10 cellular contexts compared by ENCODE assay signal in genomic region chr2:39737661-39738060, GRCh38. TPM values are rescaled to one million over a fixed set of nuclear protein-coding genes. Genes with fewer than 3 reads are reported as not detected.
DNase-seq lines count a peak whose midpoint lies in the region; ATAC-seq and TF ChIP-seq lines count a peak whose summit lies in the region.
"Had no signal": no experiment of that assay in that cellular context is flagged by ENCODE, and none has a peak within 500 bp of the region (broad histone marks: within the 10 kb centered on the region; RNA-seq: fewer than 3 reads in every experiment).

No MANE protein-coding gene starts in this region.

- CTCF ChIA-PET in naive thymus-derived CD4-positive, alpha-beta T cell (lab: Charles Lee) = no interaction called here

- peaks cover 20% of the 10 kb centered on the region for H3F3A ChIP-seq in GM23248 (ENCODE audit: insufficient read depth)

- no peaks in the 10 kb centered on the region for H3K9me3 ChIP-seq in GM23248 (ENCODE audit: low read depth)
- H3K9me3 ChIP-seq in naive thymus-derived CD4-positive, alpha-beta T cell (ENCODE audit: control insufficient read depth in 2 of 3, low read length in 3 of 3) = no peaks in the 10 kb centered on the region

- no peaks in the 10 kb centered on the region for H4K20me1 ChIP-seq in GM23248 (ENCODE audit: insufficient read depth)

- peaks cover 0 to 4% (median 0%) of the 10 kb centered on the region in 11 donors for H3K9me3 Mint-ChIP-seq in naive thymus-derived CD4-positive, alpha-beta T cell
- H3K9me3 Mint-ChIP-seq: activated T-cell treated with anti-CD3 and anti-CD28 coated beads, Interleukin-2, amount 50 U/mL, for 72 hours had no signal

- H2AFZ ChIP-seq in GM23248 = no peak overlapping the region

- no peak for ATAC-seq in naive thymus-derived CD4-positive, alpha-beta T cell
- ATAC-seq in GM21825 (IDR thresholded peaks at IDR 0.05; ENCODE audit: unreplicated experiment) = no peak
- ATAC-seq: activated T-cell treated with anti-CD3 and anti-CD28 coated beads, Interleukin-2, amount 50 U/mL, for 72 hours had no signal

- H3K27me3 ChIP-seq in GM23248 (replicated peaks; ENCODE audit: insufficient read depth) = no peaks in the 10 kb centered on the region
- H3K27me3 ChIP-seq in naive thymus-derived CD4-positive, alpha-beta T cell (ENCODE audit: control insufficient read depth in 2 of 2, insufficient read depth in 2 of 2, low read length in 2 of 2) = no peaks in the 10 kb centered on the region

- H3K36me3 ChIP-seq in GM23248 (ENCODE audit: low read depth) = peaks cover 22% of the 10 kb centered on the region
- H3K36me3 ChIP-seq in naive thymus-derived CD4-positive, alpha-beta T cell (ENCODE audit: control insufficient read depth in 2 of 3, insufficient read depth in 3 of 3, low read length in 3 of 3) = peaks cover 4 to 36% (median 7%) of the 10 kb centered on the region in 3 experiments

- intact Hi-C loops in naive thymus-derived CD4-positive, alpha-beta T cell (cut with micrococcal nuclease) = no loop called here

- peak; percentile 23 for DNase-seq in GM23248
- DNase-seq in fibroblast of villous mesenchyme (ENCODE audit: low read depth) = peak; percentile 62
- DNase-seq in renal cortical epithelial cell (ENCODE audit: low read depth) = peak; percentile 24
- DNase-seq in naive thymus-derived CD4-positive, alpha-beta T cell = no peak
- no peak for DNase-seq in NCI-H524 (lab: John Stamatoyannopoulos, UW)
- no peak for DNase-seq in T1000 (lab: John Stamatoyannopoulos, UW)
- DNase-seq: activated T-cell treated with anti-CD3 and anti-CD28 coated beads, Interleukin-2, amount 50 U/mL, for 72 hours; NCI-H187 had no signal

- H3K27ac ChIP-seq in GM23248 = no peak overlapping the region
- no peak overlapping the region for H3K27ac ChIP-seq in naive thymus-derived CD4-positive, alpha-beta T cell (ENCODE audit: low read depth, low read length)

- H3K9me2 ChIP-seq in GM23248 (ENCODE audit: insufficient read depth) = no peaks in the 10 kb centered on the region

- peaks cover 0 to 12% (median 4%) of the 10 kb centered on the region in 7 donors for H3K4me1 Mint-ChIP-seq in naive thymus-derived CD4-positive, alpha-beta T cell

- H3K4me3 ChIP-seq in GM23248 = no peak overlapping the region
- peak overlapping the region; percentile 48 for H3K4me3 ChIP-seq in WI38 (ENCODE audit: low read depth, low read length)
- H3K4me3 ChIP-seq in fibroblast of villous mesenchyme (ENCODE audit: low read depth, low read length) = no peak overlapping the region
- H3K4me3 ChIP-seq in naive thymus-derived CD4-positive, alpha-beta T cell (ENCODE audit: low read length) = no peak overlapping the region

- in situ Hi-C loops in GM23248 (cut with MboI) = no loop called here

- no peak overlapping the region for H3K9ac ChIP-seq in GM23248

- TF ChIP-seq CTCF in WI38 (IDR thresholded peaks at IDR 0.05; ENCODE audit: low read depth, low read length) (no peak), fibroblast of villous mesenchyme (IDR thresholded peaks at IDR 0.05; ENCODE audit: insufficient read depth, low read depth, low read length) (no peak)

- WGBS in GM23248 (ENCODE audit: low coverage in 1 of 2, low lambda C conversion rate in 2 of 2, missing lambda C conversion rate in 2 of 2), 2 experiments = 86 to 89% methylated on average over 8 of the region's 8 CpGs

- peaks cover 26% of the 10 kb centered on the region for H3K4me1 ChIP-seq in GM23248 (ENCODE audit: insufficient read depth)
- H3K4me1 ChIP-seq in naive thymus-derived CD4-positive, alpha-beta T cell (ENCODE audit: control insufficient read depth in 2 of 2, insufficient read depth in 2 of 2, low read length in 2 of 2) = no peaks in the 10 kb centered on the region

- peak overlapping the region in 1 of 10 donors; percentile 1 for H3K4me3 Mint-ChIP-seq in naive thymus-derived CD4-positive, alpha-beta T cell
- H3K4me3 Mint-ChIP-seq: activated T-cell treated with anti-CD3 and anti-CD28 coated beads, Interleukin-2, amount 50 U/mL, for 72 hours had no signal

- H3K36me3 Mint-ChIP-seq in naive thymus-derived CD4-positive, alpha-beta T cell = peaks cover 22 to 80% (median 52%) of the 10 kb centered on the region in 5 donors

- no peak overlapping the region for H3K4me2 ChIP-seq in GM23248 (ENCODE audit: unreplicated experiment)

- POLR2A ChIA-PET in naive thymus-derived CD4-positive, alpha-beta T cell (lab: Charles Lee) = no interaction called here

- peak overlapping the region in 1 of 9 donors; percentile 8 for H3K27ac Mint-ChIP-seq in naive thymus-derived CD4-positive, alpha-beta T cell
- H3K27ac Mint-ChIP-seq: activated T-cell treated with anti-CD3 and anti-CD28 coated beads, Interleukin-2, amount 50 U/mL, for 72 hours had no signal

- peaks cover 19% of the 10 kb centered on the region for H3K79me2 ChIP-seq in GM23248 (ENCODE audit: insufficient read depth)

- H3K27me3 Mint-ChIP-seq in naive thymus-derived CD4-positive, alpha-beta T cell = no peaks in the 10 kb centered on the region

RNA-seq across cellular contexts. Expression of gene THUMPD2, which starts 41.4 kb away (rescaled TPM):
- total RNA-seq in GM23248 (2014; rRNA removed; shearing (Covaris generic)) = 5.6 and 13.9 TPM in 2 replicates
- 4.1 and 5.8 TPM in 2 replicates for polyA plus RNA-seq in GM23248 (2016; fragmentation: Nextera tagmentation; extraction: Ambion mirVana)
- total RNA-seq in fibroblast of villous mesenchyme (8.1 and 10.8 TPM in 2 replicates), renal cortical epithelial cell (6.9 and 9.8 TPM in 2 replicates)
- total RNA-seq in naive thymus-derived CD4-positive, alpha-beta T cell = 10 to 100 TPM in 3 of 5 experiments, 1 to 10 TPM in 2; 7.6 to 13.4 (median 10.8) TPM
- polyA plus RNA-seq in naive thymus-derived CD4-positive, alpha-beta T cell = 1 to 10 TPM; 5.1 to 5.6 TPM

Comparison
In these comparisons a context has a peak if more than half of its experiments do, and no peak if none do; other contexts are left out.
1. DNase-seq: peak in GM23248 (single experiment), fibroblast of villous mesenchyme (single experiment) and renal cortical epithelial cell (single experiment); none in naive thymus-derived CD4-positive, alpha-beta T cell (0 of 9), NCI-H524 (0 of 2) and T1000 (single experiment).